In genomic region chr13:100588350-100589177, GRCh38 we compare ENCODE assay signal across 8 cellular contexts. TPM values are rescaled to one million over a fixed set of nuclear protein-coding genes. Genes with fewer than 3 reads are reported as not detected.
A peak's percentile ranks its signal among the peaks of the same experiment; 100 is the strongest.
DNase-seq lines count a peak whose midpoint lies in the region; ATAC-seq and TF ChIP-seq lines count a peak whose summit lies in the region.

TSS of gene GGACT (minus strand) at chr13:100588789. CDS start at chr13:100532591, 56,198 bp downstream.

- H3K36me3 Mint-ChIP-seq in activated naive CD4-positive, alpha-beta T cell treated with anti-CD3 and anti-CD28 coated beads, Interleukin-2, amount 50 U/mL, for 72 hours, result peaks cover 4 to 13% of the 10 kb centered on the region in 2 donors

- H3K27ac Mint-ChIP-seq in activated naive CD4-positive, alpha-beta T cell treated with anti-CD3 and anti-CD28 coated beads, Interleukin-2, amount 50 U/mL, for 72 hours, result peak within 1 kb of the TSS; percentile 79 to 85

- H3K4me1 ChIP-seq in HUES6 (ENCODE audit: control insufficient read depth, insufficient read depth, low read length) (0 out of 2 replicates have a peak, but pooled peaks cover 5% of the 10 kb centered on the region), cardiac muscle cell (ENCODE audit: low read depth) (no peaks in the 10 kb centered on the region), urinary bladder (ENCODE audit: insufficient read depth) (peaks cover 2% of the 10 kb centered on the region)

- peak within 1 kb of the TSS; percentile 87 for H3K9ac ChIP-seq in HUES6 (ENCODE audit: low read length)

- H3K9me3 ChIP-seq in HUES6 (ENCODE audit: control insufficient read depth, insufficient read depth, low read depth, low read length) (no peaks in the 10 kb centered on the region), cardiac muscle cell (ENCODE audit: low read depth) (no peaks in the 10 kb centered on the region)

- no peak within 1 kb of the TSS for H3K27ac ChIP-seq in HUES6 (ENCODE audit: low read depth, low read length)
- H3K27ac ChIP-seq in cardiac muscle cell, result no peak within 1 kb of the TSS
- peak within 1 kb of the TSS; percentile 62 for H3K27ac ChIP-seq in urinary bladder (ENCODE audit: low read depth)

- intact Hi-C loops in posterior vena cava (cut with DNase I), result no loop called here

- DNase-seq in EL, result peak; percentile 54
- DNase-seq in SK-MEL-5 (ENCODE audit: low read depth, low spot score), result peak; percentile 62
- peak; percentile 81 to 90 for DNase-seq in activated naive CD4-positive, alpha-beta T cell treated with anti-CD3 and anti-CD28 coated beads, Interleukin-2, amount 50 U/mL, for 72 hours (ENCODE audit: low spot score in 2 of 2)
- DNase-seq in cardiac muscle cell (ENCODE audit: low read depth in 1 of 2, low spot score in 1 of 2), result peak; percentile 66 to 79
- DNase-seq in posterior vena cava (ENCODE audit: low spot score), result peak; percentile 92

- peaks cover 0 to 5% of the 10 kb centered on the region in 2 donors for H3K9me3 Mint-ChIP-seq in activated naive CD4-positive, alpha-beta T cell treated with anti-CD3 and anti-CD28 coated beads, Interleukin-2, amount 50 U/mL, for 72 hours

- peak; percentile 64 for TF ChIP-seq CTCF in cardiac muscle cell (IDR thresholded peaks at IDR 0.05; ENCODE audit: low read depth, low read length)

- peak; percentile 95 for ATAC-seq in GM21423 (IDR thresholded peaks at IDR 0.05; ENCODE audit: unreplicated experiment)
- peak; percentile 93 for ATAC-seq in activated naive CD4-positive, alpha-beta T cell treated with anti-CD3 and anti-CD28 coated beads, Interleukin-2, amount 50 U/mL, for 72 hours

- H3K4me3 ChIP-seq in HUES6 (ENCODE audit: low read depth, low read length) (peak within 1 kb of the TSS; percentile 64), cardiac muscle cell (peak within 1 kb of the TSS; percentile 42), urinary bladder (ENCODE audit: low read depth, low read length) (peak within 1 kb of the TSS; percentile 83)

- no peaks in the 10 kb centered on the region for H3K36me3 ChIP-seq in HUES6 (ENCODE audit: control insufficient read depth, insufficient read depth, low read length)
- H3K36me3 ChIP-seq in cardiac muscle cell, result no peaks in the 10 kb centered on the region
- H3K36me3 ChIP-seq in urinary bladder (ENCODE audit: insufficient read depth), result no peaks in the 10 kb centered on the region

- in situ Hi-C loops in SK-MEL-5 (cut with HindIII; ENCODE audit: low pct_unique_long_range_greater_than_20kb, low sequenced_read_pairs), result no loop called here

- peaks cover 7% of the 10 kb centered on the region for H3K27me3 ChIP-seq in HUES6 (ENCODE audit: control insufficient read depth, insufficient read depth, low read length)
- H3K27me3 ChIP-seq in cardiac muscle cell, result no peaks in the 10 kb centered on the region

- 8% methylated on average over 82 of the region's 82 CpGs for WGBS in urinary bladder

RNA-seq across cellular contexts. Expression of gene GGACT, which starts in this region (rescaled TPM):
- total RNA-seq in SK-MEL-5 (2014; rRNA removed; shearing (Covaris generic)), result 4.5 and 9.2 TPM in 2 replicates
- 8.3 and 10.4 TPM in 2 replicates for polyA plus RNA-seq in SK-MEL-5 (2015; cell fraction: cytosol; rRNA removed)
- polyA plus RNA-seq in SK-MEL-5 (2015; cell fraction: nucleus; rRNA removed), result 2.4 and 2.8 TPM in 2 replicates
- 1 to 10 TPM in 1 of 2 donors, not detected in 1; 5.2 TPM for total RNA-seq in activated naive CD4-positive, alpha-beta T cell treated with anti-CD3 and anti-CD28 coated beads, Interleukin-2, amount 50 U/mL, for 72 hours
- total RNA-seq in cardiac muscle cell (3.9 and 8.3 TPM in 2 replicates), posterior vena cava (1 to 10 TPM; 4.8 to 5.0 TPM), urinary bladder (3.5 TPM)
- polyA plus RNA-seq in cardiac muscle cell (4.4 and 5.9 TPM in 2 replicates), urinary bladder (3.2 TPM)
